ENCODE assay signal across 13 cellular contexts in genomic region chr1:226881515-226882185, GRCh38. TPM values are rescaled to one million over a fixed set of nuclear protein-coding genes. Genes with fewer than 3 reads are reported as not detected.
DNase-seq lines count a peak whose midpoint lies in the region; ATAC-seq and TF ChIP-seq lines count a peak whose summit lies in the region.
"Had no signal": no experiment of that assay in that cellular context is flagged by ENCODE, and none has a peak within 500 bp of the region (broad histone marks: within the 10 kb centered on the region; RNA-seq: fewer than 3 reads in every experiment).

No MANE protein-coding gene starts in this region.

- H3K36me3 Mint-ChIP-seq in activated T-cell treated with anti-CD3 and anti-CD28 coated beads, Interleukin-2, amount 50 U/mL, for 4 hours (ENCODE audit: insufficient read depth), result peaks cover 4% of the 10 kb centered on the region
- H3K36me3 Mint-ChIP-seq in T-cell (no peaks in the 10 kb centered on the region), endothelial cell (ENCODE audit: low read depth, unreplicated experiment) (peaks cover 31% of the 10 kb centered on the region)
- peaks cover 46 to 66% of the 10 kb centered on the region in 2 donors for H3K36me3 Mint-ChIP-seq in stimulated activated naive B cell treated with anti-CD40 and anti-IgM and Interleukin-4, amounts not matched to agents 10 μg/mL and 1 μg/mL and 100 μg/mL, for 72 hours

- H3K27me3 Mint-ChIP-seq in activated T-cell treated with anti-CD3 and anti-CD28 coated beads, Interleukin-2, amount 50 U/mL, for 4 hours (ENCODE audit: low read depth), result no peaks in the 10 kb centered on the region
- no peaks in the 10 kb centered on the region for H3K27me3 Mint-ChIP-seq in T-cell
- H3K27me3 Mint-ChIP-seq in endothelial cell (ENCODE audit: unreplicated experiment), result peaks cover 12% of the 10 kb centered on the region
- no peaks in the 10 kb centered on the region for H3K27me3 Mint-ChIP-seq in stimulated activated naive B cell treated with anti-CD40 and anti-IgM and Interleukin-4, amounts not matched to agents 10 μg/mL and 1 μg/mL and 100 μg/mL, for 72 hours

- POLR2A ChIA-PET in T-cell (lab: Charles Lee), result no interaction called here

- peak overlapping the region; percentile 71 for H3K4me3 Mint-ChIP-seq in activated T-cell treated with anti-CD3 and anti-CD28 coated beads, Interleukin-2, amount 50 U/mL, for 4 hours
- H3K4me3 Mint-ChIP-seq in T-cell (peak overlapping the region; percentile 55 to 77 (median 67)), endothelial cell (ENCODE audit: unreplicated experiment) (peak overlapping the region; percentile 54)
- peak overlapping the region; percentile 70 to 71 for H3K4me3 Mint-ChIP-seq in stimulated activated naive B cell treated with anti-CD40 and anti-IgM and Interleukin-4, amounts not matched to agents 10 μg/mL and 1 μg/mL and 100 μg/mL, for 72 hours
- H3K4me3 Mint-ChIP-seq: WTC11 had no signal

- TF ChIP-seq CTCF in endothelial cell (IDR thresholded peaks at IDR 0.05; ENCODE audit: unreplicated experiment), result no peak

- no peak for ATAC-seq in activated T-cell treated with anti-CD3 and anti-CD28 coated beads, Interleukin-2, amount 50 U/mL, for 4 hours
- ATAC-seq in T-cell (replicated peaks in 1 of 4) (no peak), GM18519 (IDR thresholded peaks at IDR 0.05; ENCODE audit: low FRiP score, unreplicated experiment) (no peak)
- peak in 1 of 2 donors; percentile 24 for ATAC-seq in stimulated activated naive B cell treated with anti-CD40 and anti-IgM and Interleukin-4, amounts not matched to agents 10 μg/mL and 1 μg/mL and 100 μg/mL, for 72 hours (replicated peaks)
- ATAC-seq: WTC11 had no signal

- CTCF ChIA-PET in T-cell (lab: Charles Lee), result interaction anchor here in 1 of 2 donors (1.5 kb wide), 1 partner anchor 31 kb away, joined by 4 read pairs; no protein-coding TSS in a partner anchor

- DNase-seq in activated T-cell treated with anti-CD3 and anti-CD28 coated beads, Interleukin-2, amount 50 U/mL, for 4 hours, result no peak
- DNase-seq in activated T-cell treated with anti-CD3 and anti-CD28 coated beads, Interleukin-2, amount 50 U/mL, for 48 hours, result no peak
- DNase-seq in T-cell (no peak), endothelial cell (ENCODE audit: low spot score) (no peak), hepatic stellate cell (ENCODE audit: low spot score) (no peak), NCI-H146 (lab: John Stamatoyannopoulos, UW) (no peak)
- DNase-seq in stimulated activated naive B cell treated with anti-CD40 and anti-IgM and Interleukin-4, amounts not matched to agents 10 μg/mL and 1 μg/mL and 100 μg/mL, for 72 hours, result no peak
- DNase-seq: NCI-H1417; posterior cingulate gyrus; SIG-M5; stimulated activated CD8-positive, alpha-beta memory T cell treated with anti-CD3 and anti-CD28 coated beads, Interleukin-4, amount 100 ng/mL, for 48 hours had no signal

- no peaks in the 10 kb centered on the region for H3K9me3 Mint-ChIP-seq in activated T-cell treated with anti-CD3 and anti-CD28 coated beads, Interleukin-2, amount 50 U/mL, for 4 hours
- H3K9me3 Mint-ChIP-seq in T-cell (no peaks in the 10 kb centered on the region), endothelial cell (ENCODE audit: unreplicated experiment) (no peaks in the 10 kb centered on the region)
- H3K9me3 Mint-ChIP-seq in stimulated activated naive B cell treated with anti-CD40 and anti-IgM and Interleukin-4, amounts not matched to agents 10 μg/mL and 1 μg/mL and 100 μg/mL, for 72 hours, result no peaks in the 10 kb centered on the region
- H3K9me3 Mint-ChIP-seq: WTC11 had no signal

- H3K27ac Mint-ChIP-seq in T-cell (peak overlapping the region; percentile 86 to 88), endothelial cell (ENCODE audit: unreplicated experiment) (no peak overlapping the region)
- peak overlapping the region; percentile 91 for H3K27ac Mint-ChIP-seq in stimulated activated naive B cell treated with anti-CD40 and anti-IgM and Interleukin-4, amounts not matched to agents 10 μg/mL and 1 μg/mL and 100 μg/mL, for 72 hours
- H3K27ac Mint-ChIP-seq: WTC11 had no signal

- H3K4me1 Mint-ChIP-seq in activated T-cell treated with anti-CD3 and anti-CD28 coated beads, Interleukin-2, amount 50 U/mL, for 4 hours (ENCODE audit: low read depth), result peaks cover 56% of the 10 kb centered on the region
- H3K4me1 Mint-ChIP-seq in T-cell (peaks cover 46 to 54% (median 53%) of the 10 kb centered on the region in 3 donors), endothelial cell (ENCODE audit: unreplicated experiment) (peaks cover 22% of the 10 kb centered on the region)
- H3K4me1 Mint-ChIP-seq in stimulated activated naive B cell treated with anti-CD40 and anti-IgM and Interleukin-4, amounts not matched to agents 10 μg/mL and 1 μg/mL and 100 μg/mL, for 72 hours, result peaks cover 55 to 57% of the 10 kb centered on the region in 2 donors
- H3K4me1 Mint-ChIP-seq: WTC11 had no signal

RNA-seq across cellular contexts. Expression of gene PSEN2, which starts 11.2 kb away (rescaled TPM):
- 1 to 10 TPM; 3.6 to 4.9 (median 4.9) TPM for total RNA-seq in activated T-cell treated with anti-CD3 and anti-CD28 coated beads, Interleukin-2, amount 50 U/mL, for 4 hours
- total RNA-seq in T-cell (1 to 10 TPM; 1.9 to 5.6 (median 4.0) TPM), endothelial cell (ENCODE audit: unreplicated experiment) (19.8 TPM)

RNA-seq across cellular contexts. Expression of gene COQ8A, which starts 58.4 kb away (rescaled TPM):
- total RNA-seq in activated T-cell treated with anti-CD3 and anti-CD28 coated beads, Interleukin-2, amount 50 U/mL, for 4 hours, result 10 to 100 TPM; 25.4 to 31.3 (median 31.0) TPM
- total RNA-seq in T-cell (10 to 100 TPM; 39.7 to 85.9 (median 65.0) TPM), endothelial cell (ENCODE audit: unreplicated experiment) (22.7 TPM)
